In genomic region chr14:67517083-67517482, GRCh38 we compare ENCODE assay signal across 9 cellular contexts. TPM values are rescaled to one million over a fixed set of nuclear protein-coding genes. Genes with fewer than 3 reads are reported as not detected.
DNase-seq lines count a peak whose midpoint lies in the region; ATAC-seq and TF ChIP-seq lines count a peak whose summit lies in the region.
"Had no signal": no experiment of that assay in that cellular context is flagged by ENCODE, and none has a peak within 500 bp of the region (broad histone marks: within the 10 kb centered on the region; RNA-seq: fewer than 3 reads in every experiment).

No MANE protein-coding gene starts in this region.

- H3K9me3 ChIP-seq in cardiac muscle cell (ENCODE audit: low read depth) (no peaks in the 10 kb centered on the region), parathyroid adenoma (ENCODE audit: control insufficient read depth, low read length) (no peaks in the 10 kb centered on the region)

- H3K4me2 ChIP-seq in parathyroid adenoma (ENCODE audit: low read length): no peak overlapping the region

- no peaks in the 10 kb centered on the region for H3K79me2 ChIP-seq in parathyroid adenoma

- H3K27ac ChIP-seq in cardiac muscle cell (no peak overlapping the region), parathyroid adenoma (no peak overlapping the region)

- H3K27me3 ChIP-seq in cardiac muscle cell: peaks cover 92% of the 10 kb centered on the region
- no peaks in the 10 kb centered on the region for H3K27me3 ChIP-seq in parathyroid adenoma (ENCODE audit: control insufficient read depth, insufficient read depth, low read length)

- peak; percentile 34 for DNase-seq in ELR (ENCODE audit: low read depth)
- DNase-seq in WTC11 (ENCODE audit: low spot score): peak; percentile 54
- peak; percentile 34 to 43 for DNase-seq in cardiac muscle cell (ENCODE audit: low read depth in 1 of 2, low spot score in 1 of 2)
- DNase-seq in T-helper 1 cell: no peak
- DNase-seq in OCI-M1 (lab: John Stamatoyannopoulos, UW): no peak
- DNase-seq in activated CD4-positive, CD25-positive, alpha-beta regulatory T cell (lab: John Stamatoyannopoulos, UW): no peak

- H3K4me1 ChIP-seq in cardiac muscle cell (ENCODE audit: low read depth) (no peaks in the 10 kb centered on the region), parathyroid adenoma (peaks cover 23% of the 10 kb centered on the region)

- CTCF ChIA-PET in WTC11 (lab: Charles Lee): interaction anchor here (0.6 to 8.5 kb wide), 14 partner anchors 9 to 187 kb away, joined by 3 to 83 read pairs (median 6); partner anchors contain the start of gene PIGH

- H3K27ac Mint-ChIP-seq in WTC11: no peak overlapping the region
- H3K27ac Mint-ChIP-seq: mesothelial cell of epicardium had no signal

- ATAC-seq in WTC11: peak; percentile 58
- no peak for ATAC-seq in HG03439 (IDR thresholded peaks at IDR 0.05; ENCODE audit: unreplicated experiment)

- peaks cover 20% of the 10 kb centered on the region for H3K4me1 Mint-ChIP-seq in WTC11

- no peak overlapping the region for H3K4me3 Mint-ChIP-seq in WTC11

- H3K9ac ChIP-seq in parathyroid adenoma: no peak overlapping the region

- H3K4me3 ChIP-seq in cardiac muscle cell (no peak overlapping the region), parathyroid adenoma (ENCODE audit: low read depth, low read length) (no peak overlapping the region)

- H3K36me3 ChIP-seq in cardiac muscle cell (no peaks in the 10 kb centered on the region), parathyroid adenoma (ENCODE audit: control insufficient read depth, insufficient read depth, low read length) (no peaks in the 10 kb centered on the region)

- peaks cover 73% of the 10 kb centered on the region for H3K27me3 Mint-ChIP-seq in WTC11 (ENCODE audit: low read depth)

- no peaks in the 10 kb centered on the region for H3K36me3 Mint-ChIP-seq in WTC11
- H3K36me3 Mint-ChIP-seq: mesothelial cell of epicardium had no signal

- H3K9me3 Mint-ChIP-seq in WTC11: no peaks in the 10 kb centered on the region
- H3K9me3 Mint-ChIP-seq: mesothelial cell of epicardium had no signal

- TF ChIP-seq CTCF in WTC11 (IDR thresholded peaks at IDR 0.05): no peak
- peak; percentile 15 for TF ChIP-seq CTCF in cardiac muscle cell (IDR thresholded peaks at IDR 0.05; ENCODE audit: low read depth, low read length)
- peak; percentile 26 for TF ChIP-seq CTCF in parathyroid adenoma (IDR thresholded peaks at IDR 0.05)

- POLR2A ChIA-PET in WTC11 (lab: Charles Lee): interaction anchor here (0.6 kb wide), 1 partner anchor 54 kb away, joined by 3 read pairs; no protein-coding TSS in a partner anchor

- peak overlapping the region; percentile 23 for H2AFZ ChIP-seq in parathyroid adenoma

TF ChIP-seq in WTC11, 78 proteins besides CTCF, POLR2A, EP300 and RAD21:
- no peak for TF ChIP-seq ZMAT4 (CRISPR knock-in tag; IDR thresholded peaks at IDR 0.05)
- TF ChIP-seq RORB (CRISPR knock-in tag; IDR thresholded peaks at IDR 0.05): no peak
- TF ChIP-seq ZNF423 (CRISPR knock-in tag; IDR thresholded peaks at IDR 0.05): no peak
- no peak for TF ChIP-seq MLX (CRISPR knock-in tag; IDR thresholded peaks at IDR 0.05)

RNA-seq across cellular contexts. Expression of gene PLEKHH1, which starts 16.0 kb away (rescaled TPM):
- 45.4 to 49.8 TPM (median 48.3 TPM) in 3 replicates for total RNA-seq in WTC11 (2021)
- total RNA-seq in cardiac muscle cell: 14.8 and 29.9 TPM in 2 replicates
- polyA plus RNA-seq in cardiac muscle cell: 15.0 and 18.0 TPM in 2 replicates

RNA-seq across cellular contexts. Expression of gene TMEM229B, which starts 28.6 kb away (rescaled TPM):
- total RNA-seq in WTC11 (2021) (0.69 to 0.90 TPM (median 0.87 TPM) in 3 replicates), cardiac muscle cell (0.09 and 0.42 TPM in 2 replicates)
- 0.09 and 0.37 TPM in 2 replicates for polyA plus RNA-seq in cardiac muscle cell

Comparison
In these comparisons a context has a peak if more than half of its experiments do, and no peak if none do; other contexts are left out.
1. DNase-seq: peak in ELR (single experiment), WTC11 (single experiment) and cardiac muscle cell (2 of 2); none in T-helper 1 cell (0 of 5), OCI-M1 (single experiment) and activated CD4-positive, CD25-positive, alpha-beta regulatory T cell (0 of 4).